ENCODE assay signal across 13 cellular contexts in genomic region chr1:98322966-98323365, GRCh38.
DNase-seq lines count a peak whose midpoint lies in the region; ATAC-seq and TF ChIP-seq lines count a peak whose summit lies in the region.
"Had no signal": no experiment of that assay in that cellular context is flagged by ENCODE, and none has a peak within 500 bp of the region (broad histone marks: within the 10 kb centered on the region; RNA-seq: fewer than 3 reads in every experiment).

No MANE protein-coding gene starts in this region.

- no peak overlapping the region for H3K4me3 Mint-ChIP-seq in Caco-2 (ENCODE audit: unreplicated experiment)
- H3K4me3 Mint-ChIP-seq in natural killer cell treated with Interleukin-12 subunit alpha and Interleukin-12 subunit beta and Interleukin-15 and Interleukin-18, amount 100 ng/mL, for 72 hours: peak overlapping the region; percentile 68
- H3K4me3 Mint-ChIP-seq in naive thymus-derived CD4-positive, alpha-beta T cell: no peak overlapping the region
- H3K4me3 Mint-ChIP-seq: activated naive CD4-positive, alpha-beta T cell treated with anti-CD3 and anti-CD28 coated beads for 36 hours; B cell had no signal

- H3K4me2 ChIP-seq in PC-9: peak overlapping the region; percentile 73

- H3K4me3 ChIP-seq in Caco-2 (ENCODE audit: low read depth, low read length) (no peak overlapping the region), PC-9 (peak overlapping the region; percentile 24; the same call in 1 of the 2 replicates), coronary artery (no peak overlapping the region)
- no peak overlapping the region for H3K4me3 ChIP-seq in naive thymus-derived CD4-positive, alpha-beta T cell (ENCODE audit: low read length)

- H3K4me1 Mint-ChIP-seq in Caco-2 (ENCODE audit: low read depth, unreplicated experiment): peaks cover 23% of the 10 kb centered on the region
- H3K4me1 Mint-ChIP-seq in natural killer cell treated with Interleukin-12 subunit alpha and Interleukin-12 subunit beta and Interleukin-15 and Interleukin-18, amount 100 ng/mL, for 72 hours (ENCODE audit: low read depth in 2 of 2): peaks cover 24 to 29% of the 10 kb centered on the region in 2 donors
- peaks cover 0 to 14% (median 5%) of the 10 kb centered on the region in 7 donors for H3K4me1 Mint-ChIP-seq in naive thymus-derived CD4-positive, alpha-beta T cell
- H3K4me1 Mint-ChIP-seq: B cell had no signal

- H3K27me3 Mint-ChIP-seq in Caco-2 (ENCODE audit: insufficient read depth, unreplicated experiment): no peaks in the 10 kb centered on the region
- H3K27me3 Mint-ChIP-seq in natural killer cell treated with Interleukin-12 subunit alpha and Interleukin-12 subunit beta and Interleukin-15 and Interleukin-18, amount 100 ng/mL, for 72 hours: no peaks in the 10 kb centered on the region
- H3K27me3 Mint-ChIP-seq in naive thymus-derived CD4-positive, alpha-beta T cell: peaks cover 0 to 8% (median 0%) of the 10 kb centered on the region in 5 donors
- H3K27me3 Mint-ChIP-seq: B cell had no signal

- no peak for DNase-seq in Caco-2
- peak in 1 of 2 experiments; percentile 72 for DNase-seq in PC-9
- DNase-seq in coronary artery (ENCODE audit: low spot score): no peak
- DNase-seq in natural killer cell treated with Interleukin-12 subunit alpha and Interleukin-12 subunit beta and Interleukin-15 and Interleukin-18, amount 100 ng/mL, for 72 hours (ENCODE audit: low spot score): no peak
- DNase-seq in naive thymus-derived CD4-positive, alpha-beta T cell: no peak
- DNase-seq in NCI-H2107 treated with DMSO at 0.1 percent for 48 hours (lab: John Stamatoyannopoulos, UW; ENCODE audit: unreplicated experiment): no peak
- DNase-seq: activated naive CD4-positive, alpha-beta T cell treated with anti-CD3 and anti-CD28 coated beads for 36 hours; DMS79 treated with DMSO at 0.1 percent for 48 hours; NCI-H1092; NCI-H526 treated with DMSO at 0.1 percent for 48 hours had no signal

- H2AFZ ChIP-seq in PC-9: peak overlapping the region; percentile 61; the same call in 1 of the 2 replicates

- POLR2A ChIA-PET in Caco-2 (lab: Charles Lee) (no interaction called here), PC-9 (lab: Charles Lee; ENCODE audit: unreplicated experiment) (interaction anchor here (0.6 to 1.0 kb wide), 3 partner anchors 60 to 145 kb away, joined by 4 to 13 read pairs (median 4); no protein-coding TSS in a partner anchor)
- POLR2A ChIA-PET in naive thymus-derived CD4-positive, alpha-beta T cell (lab: Charles Lee): no interaction called here

- H3K4me1 ChIP-seq in Caco-2: peaks cover 17% of the 10 kb centered on the region
- H3K4me1 ChIP-seq in PC-9 (replicated peaks; ENCODE audit: insufficient read depth): peaks cover 52% of the 10 kb centered on the region
- H3K4me1 ChIP-seq in naive thymus-derived CD4-positive, alpha-beta T cell (ENCODE audit: control insufficient read depth in 2 of 2, insufficient read depth in 2 of 2, low read length in 2 of 2): peaks cover 0 to 10% of the 10 kb centered on the region in 2 donors

- TF ChIP-seq CTCF in Caco-2 (IDR thresholded peaks at IDR 0.05; ENCODE audit: insufficient read depth in 1 of 2, low read depth in 1 of 2, low read length in 1 of 2, severe bottlenecking in 1 of 2, unreplicated experiment in 1 of 2) (no peak), PC-9 (conservative IDR thresholded peaks at IDR 0.05) (no peak), coronary artery (IDR thresholded peaks at IDR 0.05) (no peak)

- ATAC-seq in natural killer cell treated with Interleukin-12 subunit alpha and Interleukin-12 subunit beta and Interleukin-15 and Interleukin-18, amount 100 ng/mL, for 72 hours: no peak
- ATAC-seq in HG02973 (IDR thresholded peaks at IDR 0.05; ENCODE audit: unreplicated experiment) (no peak), GM18867 (IDR thresholded peaks at IDR 0.05; ENCODE audit: unreplicated experiment) (no peak)
- ATAC-seq in naive thymus-derived CD4-positive, alpha-beta T cell: no peak

- H3K27ac ChIP-seq in PC-9 (peak overlapping the region; percentile 97), coronary artery (peak overlapping the region; percentile 50 to 76)
- H3K27ac ChIP-seq in naive thymus-derived CD4-positive, alpha-beta T cell (ENCODE audit: low read depth, low read length): no peak overlapping the region

- H3K36me3 Mint-ChIP-seq in Caco-2 (ENCODE audit: insufficient read depth, unreplicated experiment): no peaks in the 10 kb centered on the region
- H3K36me3 Mint-ChIP-seq in natural killer cell treated with Interleukin-12 subunit alpha and Interleukin-12 subunit beta and Interleukin-15 and Interleukin-18, amount 100 ng/mL, for 72 hours: peaks cover 8% of the 10 kb centered on the region
- H3K36me3 Mint-ChIP-seq in naive thymus-derived CD4-positive, alpha-beta T cell: no peaks in the 10 kb centered on the region

- CTCF ChIA-PET in Caco-2 (lab: Charles Lee): no interaction called here
- CTCF ChIA-PET in PC-9 (lab: Charles Lee): no interaction called here
- CTCF ChIA-PET in naive thymus-derived CD4-positive, alpha-beta T cell (lab: Charles Lee): no interaction called here

- BruUV-seq in Caco-2 (replicated peaks; lab: Mats Ljungman, UMichigan): no TSS peak
- no TSS peak for BruUV-seq in PC-9 (replicated peaks; lab: Mats Ljungman, UMichigan)

- H3K9me3 Mint-ChIP-seq in Caco-2 (ENCODE audit: unreplicated experiment): peaks cover 10% of the 10 kb centered on the region
- peaks cover 3% of the 10 kb centered on the region for H3K9me3 Mint-ChIP-seq in natural killer cell treated with Interleukin-12 subunit alpha and Interleukin-12 subunit beta and Interleukin-15 and Interleukin-18, amount 100 ng/mL, for 72 hours
- peaks cover 0 to 6% (median 0%) of the 10 kb centered on the region in 11 donors for H3K9me3 Mint-ChIP-seq in naive thymus-derived CD4-positive, alpha-beta T cell
- H3K9me3 Mint-ChIP-seq: activated naive CD4-positive, alpha-beta T cell treated with anti-CD3 and anti-CD28 coated beads for 36 hours had no signal

- H3K9me2 ChIP-seq in PC-9 (ENCODE audit: insufficient read depth): no peaks in the 10 kb centered on the region

- no peaks in the 10 kb centered on the region for H3K36me3 ChIP-seq in Caco-2 (ENCODE audit: control insufficient read depth, insufficient read depth, low read length)
- H3K36me3 ChIP-seq in PC-9 (ENCODE audit: low read depth): peaks cover 17% of the 10 kb centered on the region; the same call in 1 of the 2 replicates
- H3K36me3 ChIP-seq in naive thymus-derived CD4-positive, alpha-beta T cell (ENCODE audit: control insufficient read depth in 2 of 3, insufficient read depth in 3 of 3, low read length in 3 of 3): no peaks in the 10 kb centered on the region

- H3K9me3 ChIP-seq in Caco-2 (no peaks in the 10 kb centered on the region), PC-9 (ENCODE audit: insufficient read depth, low read depth) (peaks cover 18% of the 10 kb centered on the region)
- H3K9me3 ChIP-seq in naive thymus-derived CD4-positive, alpha-beta T cell (ENCODE audit: control insufficient read depth in 2 of 3, low read length in 3 of 3): no peaks in the 10 kb centered on the region

- H3F3A ChIP-seq in PC-9 (ENCODE audit: insufficient read depth, low read depth): peaks cover 33% of the 10 kb centered on the region

- no peaks in the 10 kb centered on the region for H4K20me1 ChIP-seq in PC-9 (ENCODE audit: insufficient read depth)

- H3K79me2 ChIP-seq in PC-9 (ENCODE audit: low read depth): no peaks in the 10 kb centered on the region

- peak overlapping the region; percentile 73 for H3K27ac Mint-ChIP-seq in Caco-2 (ENCODE audit: unreplicated experiment)
- peak overlapping the region; percentile 40 to 45 for H3K27ac Mint-ChIP-seq in natural killer cell treated with Interleukin-12 subunit alpha and Interleukin-12 subunit beta and Interleukin-15 and Interleukin-18, amount 100 ng/mL, for 72 hours
- H3K27ac Mint-ChIP-seq in naive thymus-derived CD4-positive, alpha-beta T cell: no peak overlapping the region
- H3K27ac Mint-ChIP-seq: activated naive CD4-positive, alpha-beta T cell treated with anti-CD3 and anti-CD28 coated beads for 36 hours; B cell had no signal

- H3K27me3 ChIP-seq in Caco-2 (replicated peaks; ENCODE audit: control insufficient read depth, insufficient read depth, low read length) (no peaks in the 10 kb centered on the region), PC-9 (ENCODE audit: insufficient read depth, low read depth) (no peaks in the 10 kb centered on the region)
- H3K27me3 ChIP-seq in naive thymus-derived CD4-positive, alpha-beta T cell (ENCODE audit: control insufficient read depth in 2 of 2, insufficient read depth in 2 of 2, low read length in 2 of 2): no peaks in the 10 kb centered on the region

- intact Hi-C loops in Caco-2 (cut with micrococcal nuclease; ENCODE audit: unreplicated experiment) (loop anchor here (5.0 kb wide), 1 partner anchor 134 kb away; no protein-coding TSS in a partner anchor), PC-9 (cut with micrococcal nuclease; ENCODE audit: unreplicated experiment) (loop anchor here (1.0 to 10.0 kb wide), 8 partner anchors 59 to 1048 kb away; no protein-coding TSS in a partner anchor)
- intact Hi-C loops in naive thymus-derived CD4-positive, alpha-beta T cell (cut with micrococcal nuclease): no loop called here

Comparison
In these comparisons a context has a peak if more than half of its experiments do, and no peak if none do; other contexts are left out.
1. H3K27ac Mint-ChIP-seq: peak in Caco-2 (single experiment) and natural killer cell treated with Interleukin-12 subunit alpha and Interleukin-12 subunit beta and Interleukin-15 and Interleukin-18, amount 100 ng/mL, for 72 hours (2 of 2); none in naive thymus-derived CD4-positive, alpha-beta T cell (0 of 9).
2. intact Hi-C loops: an anchor here in Caco-2 (5.0 kb wide) and PC-9 (1.0 to 10.0 kb wide); none called in naive thymus-derived CD4-positive, alpha-beta T cell.